Comparison of ENCODE assay signal across 21 cellular contexts in the genomic region with DNA sequence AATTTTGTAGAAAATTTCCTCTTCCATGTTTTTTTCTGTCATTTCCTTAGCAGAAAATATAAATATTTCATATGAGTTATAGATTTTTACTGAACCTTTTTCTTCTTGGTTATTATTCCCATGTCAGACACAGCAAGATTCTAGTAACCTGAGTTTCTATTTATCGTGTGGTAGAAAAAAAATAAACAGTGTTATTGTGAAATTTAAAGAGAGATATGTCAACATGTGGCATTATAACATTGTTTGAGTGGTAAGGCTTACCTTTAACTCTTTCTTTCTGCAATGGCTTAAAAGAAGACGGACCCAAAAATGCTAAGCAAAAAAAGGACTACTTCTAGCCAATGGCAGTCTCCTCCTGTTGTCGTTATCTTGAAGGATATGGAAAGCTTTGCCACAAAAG. TPM values are rescaled to one million over a fixed set of nuclear protein-coding genes. Genes with fewer than 3 reads are reported as not detected.
DNase-seq lines count a peak whose midpoint lies in the region; ATAC-seq, FAIRE-seq and TF ChIP-seq lines count a peak whose summit lies in the region.
"Had no signal": no experiment of that assay in that cellular context is flagged by ENCODE, and none has a peak within 500 bp of the region (broad histone marks: within the 10 kb centered on the region; RNA-seq: fewer than 3 reads in every experiment).

No MANE protein-coding gene starts in this region.

- H3K36me3 Mint-ChIP-seq in mesothelial cell of epicardium: peaks cover 24% of the 10 kb centered on the region

- no peaks in the 10 kb centered on the region for H3K9me1 ChIP-seq in K562 (ENCODE audit: control insufficient read depth, insufficient read depth, low read length)

- H3K9me3 ChIP-seq in liver (ENCODE audit: control insufficient read depth in 4 of 4, low read length in 3 of 4): no peaks in the 10 kb centered on the region
- H3K9me3 ChIP-seq in HepG2 (ENCODE audit: low read length): no peaks in the 10 kb centered on the region
- no peaks in the 10 kb centered on the region for H3K9me3 ChIP-seq in K562 (replicated peaks; ENCODE audit: control insufficient read depth, insufficient read depth, low read depth, low read length)
- no peaks in the 10 kb centered on the region for H3K9me3 ChIP-seq in right lobe of liver
- H3K9me3 ChIP-seq: A549, Caco-2 had no signal

- DNase-seq in HepG2 (ENCODE audit: low spot score) (no peak), K562 (ENCODE audit: extremely low read depth in 1 of 4, low spot score in 3 of 4) (no peak), right lobe of liver (no peak), GM10248 (ENCODE audit: extremely low spot score) (no peak), mesothelial cell of epicardium (ENCODE audit: low spot score in 2 of 2, unreplicated experiment in 2 of 2) (no peak)
- DNase-seq: AML-193; Caco-2; Calu3; CD4-positive, alpha-beta T cell; CD8-positive, alpha-beta T cell; DMS79 treated with DMSO at 0.1 percent for 48 hours; GDM1 had no signal

- TF ChIP-seq CTCF in liver (IDR thresholded peaks at IDR 0.05; ENCODE audit: low read depth, low read length, missing input control): no peak
- no peak for TF ChIP-seq CTCF in HepG2 (CRISPR knock-in tag; IDR thresholded peaks at IDR 0.05)
- no peak for TF ChIP-seq CTCF in K562 (IDR thresholded peaks at IDR 0.05 in 2 of 3, conservative IDR thresholded peaks at IDR 0.05 in 1 of 3; ENCODE audit: insufficient read depth in 2 of 3, low read depth in 1 of 3, low read length in 3 of 3)
- no peak for TF ChIP-seq CTCF in right lobe of liver (IDR thresholded peaks at IDR 0.05)
- TF ChIP-seq CTCF in GM10248 (IDR thresholded peaks at IDR 0.05; ENCODE audit: control extremely low read depth, extremely low read depth, low read depth, missing control alignments): no peak
- no peak for TF ChIP-seq CTCF in mesothelial cell of epicardium (IDR thresholded peaks at IDR 0.05; ENCODE audit: unreplicated experiment)

- H3K27me3 ChIP-seq in liver (ENCODE audit: control insufficient read depth in 4 of 4, insufficient read depth in 4 of 4, low read length in 3 of 4) (no peaks in the 10 kb centered on the region), HepG2 (ENCODE audit: control insufficient read depth in 1 of 2, insufficient read depth in 2 of 2, low read length in 2 of 2) (no peaks in the 10 kb centered on the region), K562 (ENCODE audit: control insufficient read depth in 2 of 2, insufficient read depth in 2 of 2, low read length in 2 of 2) (no peaks in the 10 kb centered on the region), right lobe of liver (no peaks in the 10 kb centered on the region)
- H3K27me3 ChIP-seq: BLaER1 treated with 17β-estradiol and CSF1 and Interleukin-3, amounts not matched to agents 10 nM and 100 nM had no signal

- H3K36me3 ChIP-seq in liver (ENCODE audit: control insufficient read depth in 4 of 4, insufficient read depth in 3 of 4, low read depth in 1 of 4, low read length in 3 of 4) (peaks cover 0 to 13% (median 6%) of the 10 kb centered on the region in 4 donors), HepG2 (replicated peaks in 1 of 2; ENCODE audit: control insufficient read depth in 1 of 2, insufficient read depth in 2 of 2, low read length in 2 of 2) (peaks cover 1 to 19% of the 10 kb centered on the region in 2 experiments; a peak in 4 of 5 replicates), K562 (ENCODE audit: control insufficient read depth, insufficient read depth, low read length) (peaks cover 50% of the 10 kb centered on the region; the same call in 2 of the 3 replicates), right lobe of liver (peaks cover 0 to 23% (median 3%) of the 10 kb centered on the region in 4 donors)

- ATAC-seq in HepG2 (no peak), K562 (no peak), right lobe of liver (peak in 3 of 4 donors; percentile 59 to 73 (median 67))
- ATAC-seq: A549; CD8-positive, alpha-beta T cell had no signal

- in situ Hi-C loops in HepG2 (cut with HindIII; ENCODE audit: extremely low pct_ligation_motif_present, low pct_unique_long_range_greater_than_20kb) (no loop called here), K562 (cut with MboI) (no loop called here)

- H4K20me1 ChIP-seq in HepG2 (ENCODE audit: insufficient read depth, low read length): no peaks in the 10 kb centered on the region
- H4K20me1 ChIP-seq in K562 (replicated peaks; ENCODE audit: control insufficient read depth, insufficient read depth, low read length): no peaks in the 10 kb centered on the region
- H4K20me1 ChIP-seq: BLaER1 treated with 17β-estradiol and CSF1 and Interleukin-3, amounts not matched to agents 10 nM and 100 nM had no signal

- peaks cover 3% of the 10 kb centered on the region for H3K4me1 Mint-ChIP-seq in mesothelial cell of epicardium
- H3K4me1 Mint-ChIP-seq: B cell had no signal

- no peak overlapping the region for H3K4me3 ChIP-seq in liver (ENCODE audit: low read depth in 1 of 3, low read length in 3 of 3)
- no peak overlapping the region for H3K4me3 ChIP-seq in HepG2 (replicated peaks in 1 of 3; ENCODE audit: insufficient read depth in 1 of 3, low read depth in 2 of 3, low read length in 3 of 3)
- no peak overlapping the region for H3K4me3 ChIP-seq in K562
- H3K4me3 ChIP-seq in right lobe of liver: no peak overlapping the region
- H3K4me3 ChIP-seq: A549; BLaER1 treated with 17β-estradiol and CSF1 and Interleukin-3, amounts not matched to agents 10 nM and 100 nM had no signal

- POLR2A ChIA-PET in HepG2 (lab: Yijun Ruan, JAX): no interaction called here
- POLR2A ChIA-PET in K562 (lab: Yijun Ruan, JAX): no interaction called here
- POLR2A ChIA-PET in GM10248 (lab: Yijun Ruan, JAX): no interaction called here

- FAIRE-seq in HepG2 (lab: Jason Lieb, UNC) (no peak), K562 (lab: Jason Lieb, UNC) (peak; percentile 19)
- FAIRE-seq: A549, D721Med, GM12891, GM18507 had no signal

- peak in 1 of 2 donors; percentile 14 for TF ChIP-seq RAD21 in liver (IDR thresholded peaks at IDR 0.05)
- TF ChIP-seq RAD21 in HepG2 (CRISPR knock-in tag; IDR thresholded peaks at IDR 0.05): no peak
- TF ChIP-seq RAD21 in K562 (CRISPR knock-in tag; conservative IDR thresholded peaks at IDR 0.05 in 1 of 2, IDR thresholded peaks at IDR 0.05 in 1 of 2): no peak

- WGBS in liver: 64% methylated on average over 3 of the region's 3 CpGs
- WGBS in HepG2 (ENCODE audit: low lambda C conversion rate): 96% methylated on average over 3 of the region's 3 CpGs
- WGBS in K562 (ENCODE audit: insufficient coverage, low coverage, missing lambda C conversion rate): 100% methylated on average over 3 of the region's 3 CpGs
- WGBS in right lobe of liver (ENCODE audit: insufficient coverage, low coverage, low lambda C conversion rate, missing lambda C conversion rate): 61% methylated on average over 3 of the region's 3 CpGs

- no peaks in the 10 kb centered on the region for H3K27me3 Mint-ChIP-seq in mesothelial cell of epicardium (ENCODE audit: low read depth)
- H3K27me3 Mint-ChIP-seq: B cell; CD4-positive, alpha-beta T cell had no signal

- H3K4me1 ChIP-seq in liver (ENCODE audit: control insufficient read depth in 4 of 4, insufficient read depth in 4 of 4, low read length in 3 of 4): no peaks in the 10 kb centered on the region
- H3K4me1 ChIP-seq in HepG2 (ENCODE audit: insufficient read depth, low read length): no peaks in the 10 kb centered on the region
- no peaks in the 10 kb centered on the region for H3K4me1 ChIP-seq in K562 (replicated peaks in 1 of 2; ENCODE audit: control insufficient read depth in 2 of 2, insufficient read depth in 2 of 2, low read length in 2 of 2)
- H3K4me1 ChIP-seq in right lobe of liver: peaks cover 0 to 7% (median 0%) of the 10 kb centered on the region in 4 donors
- H3K4me1 ChIP-seq: A549; BLaER1 treated with 17β-estradiol and CSF1 and Interleukin-3, amounts not matched to agents 10 nM and 100 nM; Caco-2 had no signal

- H3K9me3 Mint-ChIP-seq in mesothelial cell of epicardium: peaks cover 7% of the 10 kb centered on the region
- H3K9me3 Mint-ChIP-seq: CD4-positive, alpha-beta T cell had no signal

- H3K27ac Mint-ChIP-seq in mesothelial cell of epicardium: no peak overlapping the region
- H3K27ac Mint-ChIP-seq: B cell; CD4-positive, alpha-beta T cell; CD8-positive, alpha-beta T cell had no signal

- intact Hi-C loops in HepG2 (cut with micrococcal nuclease; ENCODE audit: unreplicated experiment) (no loop called here), K562 (cut with micrococcal nuclease) (no loop called here), right lobe of liver (cut with DNase I) (no loop called here)

- TF ChIP-seq EP300 in HepG2 (IDR thresholded peaks at IDR 0.05; ENCODE audit: low read depth in 2 of 2, low read length in 2 of 2): no peak
- TF ChIP-seq EP300 in HepG2 (CRISPR knock-in tag; IDR thresholded peaks at IDR 0.05; ENCODE audit: borderline replicate concordance): no peak
- no peak for TF ChIP-seq EP300 in K562 (IDR thresholded peaks at IDR 0.05; ENCODE audit: low read length)

- BruUV-seq in HepG2 (replicated peaks; lab: Mats Ljungman, UMichigan): no TSS peak
- BruUV-seq in K562 (replicated peaks; lab: Mats Ljungman, UMichigan): no TSS peak

- no peak overlapping the region for H3K4me2 ChIP-seq in HepG2 (ENCODE audit: low read depth, low read length)
- H3K4me2 ChIP-seq in K562 (ENCODE audit: insufficient read depth, low read length): no peak overlapping the region
- H3K4me2 ChIP-seq: A549; BLaER1 treated with 17β-estradiol and CSF1 and Interleukin-3, amounts not matched to agents 10 nM and 100 nM had no signal

- no peak for TF ChIP-seq POLR2A in HepG2 (IDR thresholded peaks at IDR 0.05; ENCODE audit: insufficient read depth in 1 of 2, low read depth in 2 of 2, low read length in 2 of 2)
- no peak for TF ChIP-seq POLR2A in K562 (conservative IDR thresholded peaks at IDR 0.05)
- no peak for TF ChIP-seq POLR2A in right lobe of liver (IDR thresholded peaks at IDR 0.05)

- no peaks in the 10 kb centered on the region for H3K79me2 ChIP-seq in HepG2 (ENCODE audit: insufficient read depth, low read length)
- no peaks in the 10 kb centered on the region for H3K79me2 ChIP-seq in K562 (ENCODE audit: control insufficient read depth, insufficient read depth, low read length)

- H3K9ac ChIP-seq in liver (ENCODE audit: low read depth in 1 of 2, low read length in 2 of 2): no peak overlapping the region
- H3K9ac ChIP-seq in HepG2 (ENCODE audit: insufficient read depth, low read depth, low read length): no peak overlapping the region
- no peak overlapping the region for H3K9ac ChIP-seq in K562 (ENCODE audit: insufficient read depth in 1 of 2, low read depth in 2 of 2, low read length in 2 of 2)
- H3K9ac ChIP-seq: BLaER1 treated with 17β-estradiol and CSF1 and Interleukin-3, amounts not matched to agents 10 nM and 100 nM had no signal

- no peak overlapping the region for H3K4me3 Mint-ChIP-seq in mesothelial cell of epicardium
- H3K4me3 Mint-ChIP-seq: B cell; CD4-positive, alpha-beta T cell; CD8-positive, alpha-beta T cell had no signal

- no peak overlapping the region for H2AFZ ChIP-seq in HepG2 (ENCODE audit: low read length)
- H2AFZ ChIP-seq in K562 (ENCODE audit: low read depth, low read length): no peak overlapping the region

- H3K27ac ChIP-seq in liver (ENCODE audit: low read depth in 1 of 2, low read length in 2 of 2): no peak overlapping the region
- no peak overlapping the region for H3K27ac ChIP-seq in HepG2 (ENCODE audit: extremely low read length, insufficient read depth, low read length)
- H3K27ac ChIP-seq in K562 (ENCODE audit: extremely low read depth, low read depth, low read length): no peak overlapping the region
- H3K27ac ChIP-seq in right lobe of liver: peak overlapping the region in 1 of 3 donors; percentile 11
- H3K27ac ChIP-seq: 22Rv1; A549; BLaER1 treated with 17β-estradiol and CSF1 and Interleukin-3, amounts not matched to agents 10 nM and 100 nM; C4-2B had no signal

- CTCF ChIA-PET in HepG2 (lab: Yijun Ruan, JAX; ENCODE audit: low intra/inter-chr PET ratio, low total read pairs): no interaction called here
- CTCF ChIA-PET in K562 (lab: Yijun Ruan, JAX; ENCODE audit: low intra/inter-chr PET ratio): no interaction called here
- CTCF ChIA-PET in GM10248 (lab: Yijun Ruan, JAX): interaction anchor here (1.6 kb wide), 1 partner anchor 15 kb away, joined by 4 read pairs; no protein-coding TSS in a partner anchor

RNA-seq across cellular contexts. Expression of gene ORC3, which starts 18.9 kb away (rescaled TPM):
- 10 to 100 TPM; 12.1 to 14.5 TPM for total RNA-seq in liver
- 1 to 10 TPM; 5.2 to 8.9 TPM for polyA plus RNA-seq in liver
- 43.5 and 56.0 TPM in 2 replicates for total RNA-seq in HepG2 (2016; rRNA removed; fragmentation: Illumina TruSeq; extraction: Trizol)
- total RNA-seq in HepG2 (2016; cell fraction: cytosol; rRNA removed; fragmentation: Illumina TruSeq; extraction: Trizol; ENCODE audit: low read depth): 14.4 and 15.3 TPM in 2 replicates
- 43.0 and 58.6 TPM in 2 replicates for total RNA-seq in HepG2 (2016; cell fraction: insoluble cytoplasmic fraction; rRNA removed; fragmentation: Illumina TruSeq; extraction: Trizol)
- total RNA-seq in HepG2 (2016; cell fraction: membrane; rRNA removed; fragmentation: Illumina TruSeq; extraction: Trizol): 26.8 and 30.0 TPM in 2 replicates
- 46.7 and 53.3 TPM in 2 replicates for total RNA-seq in HepG2 (2016; cell fraction: nucleus; rRNA removed; fragmentation: Illumina TruSeq; extraction: Trizol)
- 14.4 and 21.8 TPM in 2 replicates for polyA plus RNA-seq in HepG2 (2011; rRNA removed)
- 8.2 and 10.9 TPM in 2 replicates for polyA plus RNA-seq in HepG2 (2011; cell fraction: cytosol; rRNA removed)
- polyA plus RNA-seq in HepG2 (2011; cell fraction: nucleus; rRNA removed): 11.9 and 14.1 TPM in 2 replicates
- polyA plus RNA-seq in HepG2 (2012): 8.8 and 16.2 TPM in 2 replicates
- polyA plus RNA-seq in HepG2 (2016; cell fraction: cytosol; fragmentation: Illumina TruSeq; extraction: Trizol; ENCODE audit: low read depth): 10.6 and 10.7 TPM in 2 replicates
- polyA plus RNA-seq in HepG2 (2016; cell fraction: insoluble cytoplasmic fraction; fragmentation: Illumina TruSeq; extraction: Trizol; ENCODE audit: low read depth): 54.2 and 57.0 TPM in 2 replicates
- polyA plus RNA-seq in HepG2 (2016; cell fraction: membrane; fragmentation: Illumina TruSeq; extraction: Trizol; ENCODE audit: low read depth): 15.8 and 20.8 TPM in 2 replicates
- 41.2 and 46.6 TPM in 2 replicates for polyA plus RNA-seq in HepG2 (2016; cell fraction: nucleus; fragmentation: Illumina TruSeq; extraction: Trizol; ENCODE audit: insufficient read depth, low read depth)
- polyA minus RNA-seq in HepG2 (2011; rRNA and poly(A)+ RNA removed; ENCODE audit: low replicate concordance): 9.6 and 17.7 TPM in 2 replicates
- 7.4 and 9.8 TPM in 2 replicates for polyA minus RNA-seq in HepG2 (2011; cell fraction: cytosol; rRNA and poly(A)+ RNA removed)
- 39.0 TPM in 2 replicates for polyA minus RNA-seq in HepG2 (2011; cell fraction: nucleus; rRNA and poly(A)+ RNA removed)
- total RNA-seq in K562 (2011; cell fraction: chromatin; rRNA removed; ENCODE audit: low replicate concordance): 53.2 and 151 TPM in 2 replicates
- total RNA-seq in K562 (2011; cell fraction: nucleolus; rRNA removed): 21.5 and 31.5 TPM in 2 replicates
- total RNA-seq in K562 (2011; cell fraction: nucleoplasm; rRNA removed): 74.9 and 108 TPM in 2 replicates
- total RNA-seq in K562 (2014; rRNA removed): 28.8 and 34.7 TPM in 2 replicates
- total RNA-seq in K562 (2014; rRNA removed; fragmentation: Illumina TruSeq; extraction: Trizol): 74.8 and 79.8 TPM in 2 replicates
- 50.3 and 57.8 TPM in 2 replicates for total RNA-seq in K562 (2015; rRNA removed; fragmentation: Illumina TruSeq; extraction: Trizol)
- 47.5 and 49.0 TPM in 2 replicates for total RNA-seq in K562 (2021)
- polyA plus RNA-seq in K562 (2011; rRNA removed): 79.9 and 111 TPM in 2 replicates
- polyA plus RNA-seq in K562 (2011; cell fraction: cytosol; rRNA removed): 19.0 and 33.2 TPM in 2 replicates
- polyA plus RNA-seq in K562 (2011; cell fraction: nucleus; rRNA removed): 39.7 and 53.3 TPM in 2 replicates
- 33.8 and 36.8 TPM in 2 replicates for polyA plus RNA-seq in K562 (2012)
- 59.9 and 79.1 TPM in 2 replicates for polyA plus RNA-seq in K562 (2014; fragmentation: Illumina TruSeq; extraction: Trizol)
- 100 to 1,000 TPM; 128 to 159 TPM for polyA plus RNA-seq in K562 (2014; fragmentation: Nextera tagmentation; extraction: Ambion mirVana)
- polyA plus RNA-seq in K562 (2014; rRNA removed): 45.1 and 52.1 TPM in 2 replicates
- polyA minus RNA-seq in K562 (2011; rRNA and poly(A)+ RNA removed): 115 and 120 TPM in 2 replicates
- 17.9 and 27.9 TPM in 2 replicates for polyA minus RNA-seq in K562 (2011; cell fraction: cytosol; rRNA and poly(A)+ RNA removed)
- polyA minus RNA-seq in K562 (2011; cell fraction: nucleus; rRNA and poly(A)+ RNA removed): 35.0 and 63.3 TPM in 2 replicates
- total RNA-seq in right lobe of liver: 10 to 100 TPM in 3 of 6 experiments, 1 to 10 TPM in 3; 7.7 to 12.7 (median 9.8) TPM
- 28.0 to 29.5 TPM (median 28.8 TPM) in 3 replicates for total RNA-seq in mesothelial cell of epicardium

RNA-seq across cellular contexts. Expression of gene RARS2, which starts 19.0 kb away (rescaled TPM):
- total RNA-seq in liver: 10 to 100 TPM; 14.6 to 18.1 TPM
- polyA plus RNA-seq in liver: 10 to 100 TPM; 10.9 to 19.2 TPM
- 80.1 and 103 TPM in 2 replicates for total RNA-seq in HepG2 (2016; rRNA removed; fragmentation: Illumina TruSeq; extraction: Trizol)
- total RNA-seq in HepG2 (2016; cell fraction: cytosol; rRNA removed; fragmentation: Illumina TruSeq; extraction: Trizol; ENCODE audit: low read depth): 37.4 and 43.4 TPM in 2 replicates
- total RNA-seq in HepG2 (2016; cell fraction: insoluble cytoplasmic fraction; rRNA removed; fragmentation: Illumina TruSeq; extraction: Trizol): 81.0 and 99.9 TPM in 2 replicates
- 77.6 and 80.4 TPM in 2 replicates for total RNA-seq in HepG2 (2016; cell fraction: membrane; rRNA removed; fragmentation: Illumina TruSeq; extraction: Trizol)
- 80.5 and 89.7 TPM in 2 replicates for total RNA-seq in HepG2 (2016; cell fraction: nucleus; rRNA removed; fragmentation: Illumina TruSeq; extraction: Trizol)
- polyA plus RNA-seq in HepG2 (2011; rRNA removed): 19.6 and 23.4 TPM in 2 replicates
- polyA plus RNA-seq in HepG2 (2011; cell fraction: cytosol; rRNA removed): 9.3 and 13.2 TPM in 2 replicates
- 14.0 and 14.7 TPM in 2 replicates for polyA plus RNA-seq in HepG2 (2011; cell fraction: nucleus; rRNA removed)
- 35.1 and 43.4 TPM in 2 replicates for polyA plus RNA-seq in HepG2 (2012)
- polyA plus RNA-seq in HepG2 (2016; cell fraction: cytosol; fragmentation: Illumina TruSeq; extraction: Trizol; ENCODE audit: low read depth): 37.5 and 43.9 TPM in 2 replicates
- 94.9 and 98.5 TPM in 2 replicates for polyA plus RNA-seq in HepG2 (2016; cell fraction: insoluble cytoplasmic fraction; fragmentation: Illumina TruSeq; extraction: Trizol; ENCODE audit: low read depth)
- 69.8 and 72.8 TPM in 2 replicates for polyA plus RNA-seq in HepG2 (2016; cell fraction: membrane; fragmentation: Illumina TruSeq; extraction: Trizol; ENCODE audit: low read depth)
- polyA plus RNA-seq in HepG2 (2016; cell fraction: nucleus; fragmentation: Illumina TruSeq; extraction: Trizol; ENCODE audit: insufficient read depth, low read depth): 103 and 104 TPM in 2 replicates
- polyA minus RNA-seq in HepG2 (2011; rRNA and poly(A)+ RNA removed; ENCODE audit: low replicate concordance): 8.6 and 10.2 TPM in 2 replicates
- 11.7 and 12.2 TPM in 2 replicates for polyA minus RNA-seq in HepG2 (2011; cell fraction: cytosol; rRNA and poly(A)+ RNA removed)
- polyA minus RNA-seq in HepG2 (2011; cell fraction: nucleus; rRNA and poly(A)+ RNA removed): 49.2 and 63.3 TPM in 2 replicates
- total RNA-seq in K562 (2011; cell fraction: chromatin; rRNA removed; ENCODE audit: low replicate concordance): 18.9 and 62.8 TPM in 2 replicates
- 13.2 and 15.1 TPM in 2 replicates for total RNA-seq in K562 (2011; cell fraction: nucleolus; rRNA removed)
- total RNA-seq in K562 (2011; cell fraction: nucleoplasm; rRNA removed): 17.4 and 17.9 TPM in 2 replicates
- total RNA-seq in K562 (2014; rRNA removed): 27.1 and 30.0 TPM in 2 replicates
- 43.4 and 52.9 TPM in 2 replicates for total RNA-seq in K562 (2014; rRNA removed; fragmentation: Illumina TruSeq; extraction: Trizol)
- 41.7 and 45.3 TPM in 2 replicates for total RNA-seq in K562 (2015; rRNA removed; fragmentation: Illumina TruSeq; extraction: Trizol)
- total RNA-seq in K562 (2021): 32.9 and 33.5 TPM in 2 replicates
- polyA plus RNA-seq in K562 (2011; rRNA removed): 28.0 and 30.7 TPM in 2 replicates
- polyA plus RNA-seq in K562 (2011; cell fraction: cytosol; rRNA removed): 7.6 and 12.6 TPM in 2 replicates
- polyA plus RNA-seq in K562 (2011; cell fraction: nucleus; rRNA removed): 19.2 and 28.4 TPM in 2 replicates
- 32.8 and 38.1 TPM in 2 replicates for polyA plus RNA-seq in K562 (2012)
- 37.5 and 46.4 TPM in 2 replicates for polyA plus RNA-seq in K562 (2014; fragmentation: Illumina TruSeq; extraction: Trizol)
- polyA plus RNA-seq in K562 (2014; fragmentation: Nextera tagmentation; extraction: Ambion mirVana): 10 to 100 TPM; 57.4 to 92.7 TPM
- 33.3 and 33.9 TPM in 2 replicates for polyA plus RNA-seq in K562 (2014; rRNA removed)
- 27.3 and 30.1 TPM in 2 replicates for polyA minus RNA-seq in K562 (2011; rRNA and poly(A)+ RNA removed)
- polyA minus RNA-seq in K562 (2011; cell fraction: cytosol; rRNA and poly(A)+ RNA removed): 7.2 and 8.1 TPM in 2 replicates
- 17.9 and 26.8 TPM in 2 replicates for polyA minus RNA-seq in K562 (2011; cell fraction: nucleus; rRNA and poly(A)+ RNA removed)
- total RNA-seq in right lobe of liver: 10 to 100 TPM; 13.5 to 19.3 (median 14.6) TPM
- total RNA-seq in mesothelial cell of epicardium: 51.9 to 53.3 TPM (median 52.6 TPM) in 3 replicates

Comparison
In these comparisons a context has a peak if more than half of its experiments do, and no peak if none do; other contexts are left out.
1. ATAC-seq: peak in right lobe of liver (3 of 4); none in HepG2 (single experiment) and K562 (single experiment).